In the genomic region with DNA sequence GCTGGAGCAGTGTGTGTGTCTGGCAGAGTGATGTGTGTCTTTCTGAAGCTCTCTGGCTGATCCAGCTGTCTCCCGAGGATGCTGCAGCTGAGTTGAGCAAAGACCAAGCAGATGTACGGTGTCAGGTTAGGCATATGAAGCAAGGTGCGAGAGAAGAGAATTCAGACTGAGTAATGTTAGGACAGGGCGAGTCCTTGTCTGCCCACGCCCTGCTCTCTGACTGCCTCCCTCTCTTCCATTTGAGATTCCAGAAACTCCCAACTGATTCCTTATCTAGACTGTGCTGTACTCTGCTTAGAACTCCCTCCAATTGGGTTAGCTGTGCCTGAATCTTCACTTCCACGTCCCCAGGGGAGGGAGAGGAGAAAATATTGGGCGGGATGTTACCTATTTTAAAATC, we compare ENCODE assay signal across 32 cellular contexts. TPM values are rescaled to one million over a fixed set of nuclear protein-coding genes. Genes with fewer than 3 reads are reported as not detected.
"Had no signal": no experiment of that assay in that cellular context is flagged by ENCODE, and none has a peak within 500 bp of the region (broad histone marks: within the 10 kb centered on the region; RNA-seq: fewer than 3 reads in every experiment).

No MANE protein-coding gene starts in this region.

- H3K4me3 Mint-ChIP-seq: activated naive CD4-positive, alpha-beta T cell treated with anti-CD3 and anti-CD28 coated beads for 36 hours; activated T-helper 1 cell treated with anti-CD3 and anti-CD28 coated beads, Interleukin-12 subunit alpha, Interleukin-12 subunit beta, Interleukin-2, Interleukin-4 antibody, amounts not matched to agents 30 ng/mL and 10 ng/mL and 1 ng/mL, durations not matched to agents 14 hours and 24 hours and 36 hours; central memory CD8-positive, alpha-beta T cell; dendritic cell treated with granulocyte-macrophage colony-stimulating factor and Interleukin-4, amounts not matched to agents 40 ng/mL and 50 ng/mL, for 4 days; endodermal cell; naive thymus-derived CD8-positive, alpha-beta T cell; T-helper 17 cell had no signal

- H3K4me3 ChIP-seq: esophagus squamous epithelium, left lung, lower lobe of right lung, right lobe of liver, thoracic aorta, vagina had no signal

- H3K9me3 ChIP-seq: esophagus squamous epithelium, left lung, lower lobe of right lung, right lobe of liver, thoracic aorta, vagina had no signal

- ATAC-seq: activated CD4-positive, CD25-positive, alpha-beta regulatory T cell treated with anti-CD3 and anti-CD28 coated beads, Interleukin-2, amount 50 U/mL, for 24 hours; left lung; lower lobe of right lung; naive thymus-derived CD8-positive, alpha-beta T cell; right lobe of liver; T-helper 17 cell had no signal

- H3K27ac ChIP-seq: brain microvascular endothelial cell, esophagus squamous epithelium, left lung, lower lobe of right lung, thoracic aorta, vagina, WERI-Rb-1 had no signal

- H3K27ac Mint-ChIP-seq: activated naive CD4-positive, alpha-beta T cell treated with anti-CD3 and anti-CD28 coated beads for 36 hours; activated T-helper 1 cell treated with anti-CD3 and anti-CD28 coated beads, Interleukin-12 subunit alpha, Interleukin-12 subunit beta, Interleukin-2, Interleukin-4 antibody, amounts not matched to agents 30 ng/mL and 10 ng/mL and 1 ng/mL, durations not matched to agents 14 hours and 24 hours and 36 hours; dendritic cell treated with granulocyte-macrophage colony-stimulating factor and Interleukin-4, amounts not matched to agents 40 ng/mL and 50 ng/mL, for 4 days; endodermal cell; naive thymus-derived CD8-positive, alpha-beta T cell; T-helper 17 cell had no signal

- H3K36me3 ChIP-seq: brain microvascular endothelial cell, esophagus squamous epithelium, left lung, lower lobe of right lung, right lobe of liver, thoracic aorta, vagina, WERI-Rb-1 had no signal

- H3K4me1 ChIP-seq: vagina had no signal

- H3K27me3 ChIP-seq: left lung, right lobe of liver, vagina had no signal

- H3K36me3 Mint-ChIP-seq: naive thymus-derived CD8-positive, alpha-beta T cell had no signal

- H3K9me3 Mint-ChIP-seq: activated naive CD4-positive, alpha-beta T cell treated with anti-CD3 and anti-CD28 coated beads for 36 hours; activated T-helper 1 cell treated with anti-CD3 and anti-CD28 coated beads, Interleukin-12 subunit alpha, Interleukin-12 subunit beta, Interleukin-2, Interleukin-4 antibody, amounts not matched to agents 30 ng/mL and 10 ng/mL and 1 ng/mL, durations not matched to agents 14 hours and 24 hours and 36 hours; central memory CD8-positive, alpha-beta T cell; dendritic cell treated with granulocyte-macrophage colony-stimulating factor and Interleukin-4, amounts not matched to agents 40 ng/mL and 50 ng/mL, for 4 days; endodermal cell; naive thymus-derived CD8-positive, alpha-beta T cell had no signal

- DNase-seq: activated CD4-positive, alpha-beta T cell treated with anti-CD3 and anti-CD28 coated beads for 48 hours; activated CD4-positive, alpha-beta T cell treated with anti-CD3 and anti-CD28 coated beads, Interleukin-2, amount 50 U/mL, for 48 hours; activated CD8-positive, alpha-beta memory T cell treated with anti-CD3 and anti-CD28 coated beads, Interleukin-2, amount 50 U/mL, for 4 hours; activated effector memory CD4-positive, alpha-beta T cell treated with anti-CD3 and anti-CD28 coated beads, Interleukin-2, amount 50 U/mL, for 16 hours; activated naive CD4-positive, alpha-beta T cell treated with anti-CD3 and anti-CD28 coated beads for 36 hours; activated T-cell treated with anti-CD3 and anti-CD28 coated beads, Interleukin-2, amount 50 U/mL, for 1 hour; amniotic stem cell; brain microvascular endothelial cell; endodermal cell; esophagus squamous epithelium; left lung; lower lobe of right lung; mesenchymal stem cell; naive thymus-derived CD8-positive, alpha-beta T cell; posterior cingulate gyrus; right lobe of liver; stimulated activated CD4-positive, alpha-beta T cell treated with anti-CD3 and anti-CD28 coated beads, Interleukin-2, amount 100 ng/mL, for 48 hours; stimulated activated naive CD4-positive, alpha-beta T cell treated with Interleukin-2 at 50 U/mL for 16 hours; T-helper 17 cell; T1000; trophoblast cell; WERI-Rb-1 had no signal

RNA-seq across cellular contexts. Expression of gene NTSR2, which starts 50.8 kb away (rescaled TPM):
- total RNA-seq: activated CD8-positive, alpha-beta memory T cell treated with anti-CD3 and anti-CD28 coated beads for 36 hours; activated naive CD4-positive, alpha-beta T cell treated with anti-CD3 and anti-CD28 coated beads for 36 hours; activated T-helper 1 cell treated with anti-CD3 and anti-CD28 coated beads, Interleukin-12 subunit alpha, Interleukin-12 subunit beta, Interleukin-2, Interleukin-4 antibody, amounts not matched to agents 30 ng/mL and 10 ng/mL and 1 ng/mL, durations not matched to agents 14 hours and 24 hours and 36 hours; astrocyte; endodermal cell; esophagus squamous epithelium; left lung; lower lobe of right lung; naive thymus-derived CD8-positive, alpha-beta T cell; osteoblast; right lobe of liver; skeletal muscle tissue; T-helper 17 cell; thoracic aorta; vagina had no signal
